In the genomic region with DNA sequence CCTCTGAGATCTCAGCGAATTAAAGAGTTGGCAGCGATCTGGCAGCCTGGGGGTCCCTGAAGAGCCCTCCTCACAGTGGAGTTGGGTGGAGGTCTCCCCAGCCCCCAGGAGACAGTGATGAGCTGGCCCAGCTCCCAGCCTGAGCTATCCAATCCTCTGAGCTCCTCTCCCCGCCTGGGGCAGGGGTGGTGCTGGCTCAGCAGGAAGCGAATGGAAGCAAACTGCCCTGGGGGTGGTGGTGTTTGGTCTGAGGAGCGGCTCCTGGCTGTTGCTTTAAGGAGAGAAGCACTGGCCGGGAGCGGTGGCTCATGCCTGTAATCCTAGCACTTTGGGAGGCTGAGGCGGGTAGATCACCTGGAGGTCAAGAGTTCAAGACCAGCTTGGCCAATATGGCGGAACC, we compare ENCODE assay signal across 8 cellular contexts. TPM values are rescaled to one million over a fixed set of nuclear protein-coding genes. Genes with fewer than 3 reads are reported as not detected.
"Had no signal": no experiment of that assay in that cellular context is flagged by ENCODE, and none has a peak within 500 bp of the region (broad histone marks: within the 10 kb centered on the region; RNA-seq: fewer than 3 reads in every experiment).

No MANE protein-coding gene starts in this region.

- ATAC-seq: GM23338 had no signal

- DNase-seq: H9, HCEC 1CT, IMR-90 had no signal

- H3K4me3 ChIP-seq: GM23338 had no signal

- FAIRE-seq: H1, H54, HTR-8/SVneo had no signal

- H3K4me3 Mint-ChIP-seq: GM23338, H9 had no signal

- H3K27ac Mint-ChIP-seq: GM23338, H9 had no signal

- H2AFZ ChIP-seq: GM23338 had no signal

- H3K4me2 ChIP-seq: GM23338 had no signal

RNA-seq across cellular contexts. Expression of gene MEG3, which starts 19.5 kb away (rescaled TPM):
- total RNA-seq: GM23338, HT-29 had no signal
- polyA plus RNA-seq: GM23338 had no signal
